Comparison of ENCODE assay signal across 1 cellular context in genomic region chr16:89320717-89321501, GRCh38.
TF ChIP-seq lines count a peak whose summit lies in the region.

No MANE protein-coding gene starts in this region.

TF ChIP-seq in GM23338, 12 proteins besides CTCF, POLR2A, EP300 and RAD21 (continued from another document):
- TF ChIP-seq REST (IDR thresholded peaks at IDR 0.05; ENCODE audit: unreplicated experiment) (no peak), ZNF114 (CRISPR knock-in tag; IDR thresholded peaks at IDR 0.05) (no peak)
TF ChIP-seq in GM23338: peak in this region for 0.
